ENCODE assay signal across 1 cellular context in genomic region chr5:157555031-157555640, GRCh38.
A peak's percentile ranks its signal among the peaks of the same experiment; 100 is the strongest.
TF ChIP-seq lines count a peak whose summit lies in the region.

No MANE protein-coding gene starts in this region.

TF ChIP-seq in K562, 482 proteins besides CTCF, POLR2A, EP300 and RAD21 (continues in another document):
- TF ChIP-seq MGA (IDR thresholded peaks at IDR 0.05) (0 out of 2 replicates have a peak, but pooled peaks have one; percentile 21), HMBOX1 (IDR thresholded peaks at IDR 0.05) (peak; percentile 53), ZNF24 (IDR thresholded peaks at IDR 0.05) (no peak), SMARCA4 (IDR thresholded peaks at IDR 0.05) (peak; percentile 21; the same call in 1 of the 2 replicates), IRF9 (tag; IDR thresholded peaks at IDR 0.05) (peak; percentile 88), L3MBTL2 (IDR thresholded peaks at IDR 0.05) (peak; percentile 51), NR2C2 (CRISPR knock-in tag; IDR thresholded peaks at IDR 0.05) (no peak), NR2C2 (tag; IDR thresholded peaks at IDR 0.05) (peak; percentile 90), TEAD1 (CRISPR knock-in tag; IDR thresholded peaks at IDR 0.05) (0 out of 4 replicates have a peak, but pooled peaks of 1 of the 2 experiments have one; percentile 26), CBFA2T3 (IDR thresholded peaks at IDR 0.05) (peak; percentile 68), CEBPB (tag; IDR thresholded peaks at IDR 0.05) (peak; percentile 99), ATF1 (CRISPR knock-in tag; IDR thresholded peaks at IDR 0.05) (no peak), ATF1 (tag; IDR thresholded peaks at IDR 0.05) (0 out of 2 replicates have a peak, but pooled peaks have one; percentile 16), ARID1B (IDR thresholded peaks at IDR 0.05) (peak; percentile 66; the same call in 1 of the 2 replicates), PRDM10 (IDR thresholded peaks at IDR 0.05; ENCODE audit: partially characterized antibody) (peak; percentile 52), DPF2 (IDR thresholded peaks at IDR 0.05) (peak; percentile 64), ZBTB12 (CRISPR knock-in tag; IDR thresholded peaks at IDR 0.05) (no peak), ZNF77 (CRISPR knock-in tag; IDR thresholded peaks at IDR 0.05) (no peak), ZBTB26 (CRISPR knock-in tag; IDR thresholded peaks at IDR 0.05) (no peak), TEAD4 (IDR thresholded peaks at IDR 0.05; ENCODE audit: low read length) (peak; percentile 51; the same call in 1 of the 2 replicates), TEAD4 (CRISPR knock-in tag; IDR thresholded peaks at IDR 0.05; ENCODE audit: borderline replicate concordance) (no peak), JUND (IDR thresholded peaks at IDR 0.05; ENCODE audit: borderline replicate concordance, low read depth, low read length) (0 out of 2 replicates have a peak, but pooled peaks have one; percentile 31), JUND (tag; IDR thresholded peaks at IDR 0.05; ENCODE audit: borderline replicate concordance, low read depth, low read length) (peak; percentile 15; the same call in 1 of the 3 replicates), KLF13 (tag; IDR thresholded peaks at IDR 0.05; ENCODE audit: borderline replicate concordance, low read depth) (no peak), ZNF316 (IDR thresholded peaks at IDR 0.05) (0 out of 2 replicates have a peak, but pooled peaks have one; percentile 1), DNMT1 (IDR thresholded peaks at IDR 0.05) (no peak), ESRRA (IDR thresholded peaks at IDR 0.05; ENCODE audit: borderline replicate concordance, low read depth) (peak; percentile 56; the same call in 1 of the 2 replicates), CCAR2 (IDR thresholded peaks at IDR 0.05; ENCODE audit: low read depth, low read length) (no peak), PBX2 (CRISPR knock-in tag; IDR thresholded peaks at IDR 0.05; ENCODE audit: low read depth) (no peak), PBX2 (tag; conservative IDR thresholded peaks at IDR 0.05; ENCODE audit: low read depth) (peak; percentile 41), GTF2E2 (tag; IDR thresholded peaks at IDR 0.05) (no peak), TCF3 (CRISPR knock-in tag; IDR thresholded peaks at IDR 0.05) (peak; percentile 73), NR2C1 (IDR thresholded peaks at IDR 0.05) (no peak), NR2C1 (tag; IDR thresholded peaks at IDR 0.05) (peak; percentile 75), C11orf30 (IDR thresholded peaks at IDR 0.05; ENCODE audit: low read depth) (peak; percentile 6; the same call in 1 of the 2 replicates), NCOR1 (IDR thresholded peaks at IDR 0.05) (peak; percentile 59), RCOR1 (IDR thresholded peaks at IDR 0.05; ENCODE audit: borderline replicate concordance in 1 of 2, low read depth in 2 of 2, low read length in 2 of 2) (peak in 1 of 2 experiments; percentile 86; a peak in 1 of 4 replicates), RBM39 (optimal IDR thresholded peaks at IDR 0.05; ENCODE audit: low read depth, low read length) (no peak), FOSL1 (tag; conservative IDR thresholded peaks at IDR 0.05) (peak; percentile 39; the same call in 1 of the 2 replicates), SOX6 (IDR thresholded peaks at IDR 0.05) (peak; percentile 32; the same call in 1 of the 2 replicates), BACH1 (tag; IDR thresholded peaks at IDR 0.05) (peak; percentile 42; the same call in 1 of the 2 replicates), SMAD4 (CRISPR knock-in tag; conservative IDR thresholded peaks at IDR 0.05) (peak; percentile 44; the same call in 1 of the 2 replicates)
